ENCODE assay signal across 22 cellular contexts in the genomic region with DNA sequence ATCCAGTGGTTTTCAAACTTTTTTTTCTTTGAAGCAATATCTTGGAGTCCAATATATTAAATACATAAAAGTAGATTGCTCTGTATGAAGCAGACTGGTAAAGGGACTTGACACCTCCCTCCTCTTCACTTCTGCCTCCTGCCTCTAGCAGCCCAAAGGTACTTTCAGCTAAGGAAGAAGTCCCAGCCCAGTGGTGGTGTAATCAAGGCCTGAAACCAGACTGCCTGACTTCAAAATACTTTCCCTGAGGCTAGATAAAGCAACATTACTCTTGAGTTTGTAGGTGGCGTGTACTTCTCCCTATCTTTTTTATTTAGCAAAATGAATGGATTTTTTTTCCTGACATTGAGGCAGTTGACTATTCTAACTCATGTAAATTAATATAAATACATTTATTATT.
"Had no signal": no experiment of that assay in that cellular context is flagged by ENCODE, and none has a peak within 500 bp of the region (broad histone marks: within the 10 kb centered on the region; RNA-seq: fewer than 3 reads in every experiment).

No MANE protein-coding gene starts in this region.

- H3K4me3 ChIP-seq: cardiac muscle cell had no signal

- ATAC-seq: activated CD8-positive, alpha-beta T cell treated with anti-CD3 and anti-CD28 coated beads, Interleukin-2, amount 10 ng/mL, durations not matched to agents 7 days and 5 days; activated naive CD4-positive, alpha-beta T cell treated with anti-CD3 and anti-CD28 coated beads, Interleukin-2, amount 50 U/mL, for 72 hours; PC-3; WTC11 had no signal

- H3K27me3 ChIP-seq: brain microvascular endothelial cell, cardiac muscle cell had no signal

- H3K9ac ChIP-seq: KMS-11 had no signal

- H3K27ac ChIP-seq: brain microvascular endothelial cell, cardiac muscle cell, KMS-11 had no signal

- H3K36me3 Mint-ChIP-seq: activated naive CD4-positive, alpha-beta T cell treated with anti-CD3 and anti-CD28 coated beads, Interleukin-2, amount 50 U/mL, for 72 hours had no signal

- H3K9me3 Mint-ChIP-seq: activated naive CD4-positive, alpha-beta T cell treated with anti-CD3 and anti-CD28 coated beads, Interleukin-2, amount 50 U/mL, for 72 hours; T-helper 1 cell treated with Interleukin-12 subunit alpha and Interleukin-12 subunit beta and Interleukin-4 antibody, amounts not matched to agents 30 μg/mL and 1 μg/mL, for 36 hours; WTC11 had no signal

- H3K4me3 Mint-ChIP-seq: activated CD8-positive, alpha-beta T cell treated with anti-CD3 and anti-CD28 coated beads, Interleukin-2, amount 10 ng/mL, durations not matched to agents 7 days and 5 days; T-helper 1 cell treated with Interleukin-12 subunit alpha and Interleukin-12 subunit beta and Interleukin-4 antibody, amounts not matched to agents 30 μg/mL and 1 μg/mL, for 36 hours; WTC11 had no signal

- H3K27ac Mint-ChIP-seq: activated CD8-positive, alpha-beta T cell treated with anti-CD3 and anti-CD28 coated beads, Interleukin-2, amount 10 ng/mL, durations not matched to agents 7 days and 5 days; T-helper 1 cell treated with Interleukin-12 subunit alpha and Interleukin-12 subunit beta and Interleukin-4 antibody, amounts not matched to agents 30 μg/mL and 1 μg/mL, for 36 hours; WTC11 had no signal

- DNase-seq: activated CD4-positive, alpha-beta T cell treated with anti-CD3 and anti-CD28 coated beads for 48 hours; activated CD4-positive, alpha-beta T cell treated with anti-CD3 and anti-CD28 coated beads, Interleukin-2, amount 50 U/mL, for 4 hours; activated CD4-positive, CD25-positive, alpha-beta regulatory T cell treated with anti-CD3 and anti-CD28 coated beads, Interleukin-2, amount 50 U/mL, for 72 hours; activated CD8-positive, alpha-beta memory T cell treated with anti-CD3 and anti-CD28 coated beads, Interleukin-2, amount 50 U/mL, for 48 hours; activated CD8-positive, alpha-beta T cell treated with anti-CD3 and anti-CD28 coated beads, Interleukin-2, amount 10 ng/mL, durations not matched to agents 7 days and 5 days; activated effector memory CD4-positive, alpha-beta T cell treated with anti-CD3 and anti-CD28 coated beads, Interleukin-2, amount 50 U/mL, for 16 hours; activated naive CD4-positive, alpha-beta T cell treated with Interleukin-2 at 50 U/mL for 16 hours; activated T-cell treated with anti-CD3 and anti-CD28 coated beads, Interleukin-2, amount 50 U/mL, for 1 hour; brain microvascular endothelial cell; NCI-H1048; NCI-H146; NCI-H187 treated with DMSO at 0.1 percent for 48 hours; NCI-H2081 treated with DMSO at 0.1 percent for 48 hours; NCI-H446; NCI-H524; PC-3; SHP77 had no signal
